In genomic region chr5:761854-762685, GRCh38 we compare ENCODE assay signal across 10 cellular contexts. TPM values are rescaled to one million over a fixed set of nuclear protein-coding genes. Genes with fewer than 3 reads are reported as not detected.
DNase-seq lines count a peak whose midpoint lies in the region; ATAC-seq and TF ChIP-seq lines count a peak whose summit lies in the region.
"Had no signal": no experiment of that assay in that cellular context is flagged by ENCODE, and none has a peak within 500 bp of the region (broad histone marks: within the 10 kb centered on the region; RNA-seq: fewer than 3 reads in every experiment).

No MANE protein-coding gene starts in this region.

- H3K9me1 ChIP-seq in IMR-90 (ENCODE audit: insufficient read depth, low read length) = no peaks in the 10 kb centered on the region; the same call in 1 of the 2 replicates

- peak overlapping the region; percentile 48 for H2AFZ ChIP-seq in IMR-90 (replicated peaks; ENCODE audit: low read length, poor library complexity)

- H3K4me1 Mint-ChIP-seq in osteocyte (ENCODE audit: unreplicated experiment) = no peaks in the 10 kb centered on the region
- H3K4me1 Mint-ChIP-seq in mesothelial cell of epicardium = peaks cover under 1% of the 10 kb centered on the region

- H3K36me3 Mint-ChIP-seq in osteocyte (ENCODE audit: unreplicated experiment) (no peaks in the 10 kb centered on the region), mesothelial cell of epicardium (no peaks in the 10 kb centered on the region)

- H3K79me1 ChIP-seq in IMR-90 (ENCODE audit: low read depth in 1 of 2, low read length in 2 of 2) = no peaks in the 10 kb centered on the region

- TF ChIP-seq RAD21 in IMR-90 (IDR thresholded peaks at IDR 0.05; ENCODE audit: low read length) = no peak

- no peak overlapping the region for H2BK5ac ChIP-seq in IMR-90 (ENCODE audit: low read depth, low read length, poor library complexity, severe bottlenecking)

- no peak overlapping the region for H4K8ac ChIP-seq in IMR-90 (ENCODE audit: low read depth in 2 of 2, low read length in 2 of 2)

- no peak overlapping the region for H2BK120ac ChIP-seq in IMR-90 (ENCODE audit: low read depth, low read length)

- H3K9me3 Mint-ChIP-seq in osteocyte (ENCODE audit: unreplicated experiment) = no peaks in the 10 kb centered on the region
- peaks cover 6% of the 10 kb centered on the region for H3K9me3 Mint-ChIP-seq in mesothelial cell of epicardium
- H3K9me3 Mint-ChIP-seq: stimulated activated naive CD8-positive, alpha-beta T cell treated with anti-CD3 and anti-CD28 coated beads, Interleukin-15, amount 100 ng/mL, for 72 hours had no signal

- 56% methylated on average over 6 of the region's 8 CpGs; no CpG with 5 or more reads in 1 of the 2 experiments for WGBS in IMR-90 (ENCODE audit: extremely low coverage in 2 of 2, insufficient read length in 1 of 2), 2 experiments

- no peak overlapping the region for H2AK5ac ChIP-seq in IMR-90 (ENCODE audit: low read depth, low read length)

- dilution Hi-C loops in IMR-90 (cut with HindIII; ENCODE audit: low sequenced_read_pairs, unreplicated experiment) = no loop called here

- no peak overlapping the region for H2BK15ac ChIP-seq in IMR-90 (ENCODE audit: low read depth, low read length)

- H3K4me3 ChIP-seq in IMR-90 (ENCODE audit: insufficient read depth, low read depth, low read length) = no peak overlapping the region
- H3K4me3 ChIP-seq in colonic mucosa = no peak overlapping the region

- in situ Hi-C loops in IMR-90 (cut with MboI; ENCODE audit: low sequenced_read_pairs) = no loop called here

- H2BK20ac ChIP-seq in IMR-90 (ENCODE audit: low read depth, low read length) = no peak overlapping the region

- no peak overlapping the region for H3K18ac ChIP-seq in IMR-90 (ENCODE audit: low read depth, low read length)

- peaks cover 31% of the 10 kb centered on the region for H3K27me3 ChIP-seq in IMR-90 (ENCODE audit: control insufficient read depth, insufficient read depth, low read length)
- H3K27me3 ChIP-seq in colonic mucosa = no peaks in the 10 kb centered on the region

- no peaks in the 10 kb centered on the region for H4K20me1 ChIP-seq in IMR-90 (ENCODE audit: insufficient read depth, low read length)

- no peak overlapping the region for H3K56ac ChIP-seq in IMR-90 (ENCODE audit: extremely low read depth, insufficient read depth, low read length)

- H3K4me1 ChIP-seq in IMR-90 (ENCODE audit: control insufficient read depth, insufficient read depth, low read length) = no peaks in the 10 kb centered on the region
- peaks cover 21% of the 10 kb centered on the region for H3K4me1 ChIP-seq in colonic mucosa

- peaks cover 4% of the 10 kb centered on the region; the same call in 1 of the 2 replicates for H3K9me3 ChIP-seq in IMR-90 (ENCODE audit: control insufficient read depth, insufficient read depth, low read length)
- no peaks in the 10 kb centered on the region for H3K9me3 ChIP-seq in colonic mucosa

- no peak overlapping the region for H4K5ac ChIP-seq in IMR-90 (ENCODE audit: low read depth, low read length)

- no peak for ATAC-seq in IMR-90 (ENCODE audit: low read depth)
- ATAC-seq: stimulated activated naive CD8-positive, alpha-beta T cell treated with anti-CD3 and anti-CD28 coated beads, Interleukin-15, amount 100 ng/mL, for 72 hours had no signal

- CTCF ChIA-PET in IMR-90 (lab: Yijun Ruan, JAX) = no interaction called here

- no peak overlapping the region for H2AK9ac ChIP-seq in IMR-90 (replicated peaks; ENCODE audit: low read depth, low read length, poor library complexity)

- H3K4me3 Mint-ChIP-seq in osteocyte (ENCODE audit: unreplicated experiment) (no peak overlapping the region), mesothelial cell of epicardium (no peak overlapping the region)
- H3K4me3 Mint-ChIP-seq: stimulated activated naive CD8-positive, alpha-beta T cell treated with anti-CD3 and anti-CD28 coated beads, Interleukin-15, amount 100 ng/mL, for 72 hours had no signal

- H3K27me3 Mint-ChIP-seq in osteocyte (ENCODE audit: unreplicated experiment) (peaks cover 7% of the 10 kb centered on the region), mesothelial cell of epicardium (ENCODE audit: low read depth) (peaks cover 17% of the 10 kb centered on the region)

- H3K27ac ChIP-seq in IMR-90 (ENCODE audit: insufficient read depth, low read length) (no peak overlapping the region), colonic mucosa (no peak overlapping the region)

- no peak for TF ChIP-seq POLR2A in IMR-90 (IDR thresholded peaks at IDR 0.05; ENCODE audit: low read depth, low read length)

- H3K14ac ChIP-seq in IMR-90 (replicated peaks; ENCODE audit: low read depth, low read length) = no peak overlapping the region

- no TSS peak for BruUV-seq in IMR-90 (replicated peaks; lab: Mats Ljungman, UMichigan)

- no peak overlapping the region for H3K4ac ChIP-seq in IMR-90 (ENCODE audit: low read depth, low read length)

- no peak overlapping the region; the same call in 1 of the 2 replicates for H3K23ac ChIP-seq in IMR-90 (ENCODE audit: low read depth, low read length)

- DNase-seq in DMS79 (lab: John Stamatoyannopoulos, UW) (peak; percentile 82), IMR-90 (no peak), colonic mucosa (peak; percentile 16), osteocyte (ENCODE audit: extremely low spot score, unreplicated experiment) (peak; percentile 83), mesothelial cell of epicardium (ENCODE audit: low spot score in 2 of 2, unreplicated experiment in 2 of 2) (no peak), SIG-M5 (lab: John Stamatoyannopoulos, UW) (no peak), NCI-H446 (lab: John Stamatoyannopoulos, UW) (no peak)
- DNase-seq: NCI-H1436, SW 1271 had no signal

- H3K9ac ChIP-seq in IMR-90 (ENCODE audit: low read depth, low read length) (no peak overlapping the region), colonic mucosa (ENCODE audit: low read depth in 2 of 2, low read length in 2 of 2) (no peak overlapping the region)

- POLR2A ChIA-PET in IMR-90 (lab: Charles Lee; ENCODE audit: unreplicated experiment) = no interaction called here

- H3K36me3 ChIP-seq in IMR-90 (ENCODE audit: control insufficient read depth, insufficient read depth, low read length) (no peaks in the 10 kb centered on the region), colonic mucosa (no peaks in the 10 kb centered on the region)

- H3K27ac Mint-ChIP-seq in osteocyte (ENCODE audit: unreplicated experiment) (no peak overlapping the region), mesothelial cell of epicardium (no peak overlapping the region)

- TF ChIP-seq CTCF in IMR-90 (conservative IDR thresholded peaks at IDR 0.05; ENCODE audit: low read depth, low read length) = no peak
- TF ChIP-seq CTCF in colonic mucosa (IDR thresholded peaks at IDR 0.05) = no peak
- no peak for TF ChIP-seq CTCF in osteocyte (IDR thresholded peaks at IDR 0.05)
- TF ChIP-seq CTCF in mesothelial cell of epicardium (IDR thresholded peaks at IDR 0.05; ENCODE audit: unreplicated experiment) = no peak

- no peak overlapping the region for H3K4me2 ChIP-seq in IMR-90 (ENCODE audit: low read depth, low read length)

- H4K91ac ChIP-seq in IMR-90 (ENCODE audit: insufficient read depth, low read depth, low read length) = no peak overlapping the region

- intact Hi-C loops in IMR-90 (cut with micrococcal nuclease) (no loop called here), colonic mucosa (cut with DNase I) (no loop called here)

TF ChIP-seq in IMR-90, 13 proteins besides CTCF, POLR2A, EP300 and RAD21:
- TF ChIP-seq MAFK (IDR thresholded peaks at IDR 0.05; ENCODE audit: low read depth, low read length) (no peak), CEBPB (IDR thresholded peaks at IDR 0.05; ENCODE audit: low read depth, low read length) (no peak), NFE2L2 (IDR thresholded peaks at IDR 0.05; ENCODE audit: low read depth, low read length) (no peak), USF2 (IDR thresholded peaks at IDR 0.05; ENCODE audit: low read depth, low read length) (no peak), CHD1 (IDR thresholded peaks at IDR 0.05; ENCODE audit: low read depth, low read length) (no peak), MXI1 (IDR thresholded peaks at IDR 0.05; ENCODE audit: borderline replicate concordance, low read depth, low read length) (no peak), BHLHE40 (IDR thresholded peaks at IDR 0.05; ENCODE audit: low read depth, low read length) (no peak), FOS (IDR thresholded peaks at IDR 0.05; ENCODE audit: low read depth, low read length) (no peak), RFX5 (IDR thresholded peaks at IDR 0.05; ENCODE audit: low read depth, low read length) (no peak), RCOR1 (IDR thresholded peaks at IDR 0.05; ENCODE audit: insufficient replicate concordance, low read length) (no peak), MAZ (IDR thresholded peaks at IDR 0.05; ENCODE audit: borderline replicate concordance, low read depth, low read length) (no peak), SMC3 (IDR thresholded peaks at IDR 0.05; ENCODE audit: low read depth, low read length) (no peak), ELK1 (IDR thresholded peaks at IDR 0.05; ENCODE audit: borderline replicate concordance, low read depth, low read length) (no peak)

RNA-seq across cellular contexts. Expression of gene ZDHHC11B, which starts 22.5 kb away (rescaled TPM):
- total RNA-seq in IMR-90 (2012; rRNA removed) (not detected in 2 replicates), colonic mucosa (1 to 10 TPM; 1.4 to 2.4 TPM), osteocyte (not detected in 2 replicates), mesothelial cell of epicardium (0.69 to 0.90 TPM (median 0.74 TPM) in 3 replicates)
- polyA plus RNA-seq in IMR-90 (2012; rRNA removed) = 0.12 TPM in 1 of 2 replicates, not detected in the other
- not detected in 2 replicates for polyA plus RNA-seq in IMR-90 (2012; cell fraction: cytosol; rRNA removed)
- polyA plus RNA-seq in IMR-90 (2012; cell fraction: nucleus; rRNA removed; ENCODE audit: low replicate concordance) = 0.51 and 0.70 TPM in 2 replicates

Comparison
In these comparisons a context has a peak if more than half of its experiments do, and no peak if none do; other contexts are left out.
1. DNase-seq: peak in DMS79 (single experiment), colonic mucosa (single experiment) and osteocyte (single experiment); none in IMR-90 (single experiment), mesothelial cell of epicardium (0 of 2), SIG-M5 (single experiment) and NCI-H446 (0 of 2).